ENCODE assay signal across 10 cellular contexts in genomic region chr2:129977986-129978385, GRCh38. TPM values are rescaled to one million over a fixed set of nuclear protein-coding genes. Genes with fewer than 3 reads are reported as not detected.
"Had no signal": no experiment of that assay in that cellular context is flagged by ENCODE, and none has a peak within 500 bp of the region (broad histone marks: within the 10 kb centered on the region; RNA-seq: fewer than 3 reads in every experiment).

No MANE protein-coding gene starts in this region.

- H3K4me1 ChIP-seq: HAP-1 had no signal

- H3K4me3 ChIP-seq: GM23248, HAP-1 had no signal

- H3K36me3 ChIP-seq: HAP-1 had no signal

- H3K9me3 ChIP-seq: HAP-1 had no signal

- H2AFZ ChIP-seq: GM23248 had no signal

- H3K36me3 Mint-ChIP-seq: IgD-negative memory B cell had no signal

- H3K27ac ChIP-seq: GM23248, HL-60 had no signal

- H3K9ac ChIP-seq: GM23248 had no signal

- DNase-seq: GM23248, GOT3, H7, KBM-7 had no signal

- H3K27ac Mint-ChIP-seq: IgD-negative memory B cell had no signal

RNA-seq across cellular contexts. Expression of gene RAB6C, which starts 1.5 kb away (rescaled TPM):
- total RNA-seq: GM23248, H4, H7, HepG2, HT1080 had no signal
- polyA plus RNA-seq: GM23248, HepG2, IgD-negative memory B cell had no signal
